26 cellular contexts compared by ENCODE assay signal in genomic region chr3:70501596-70501995, GRCh38.
"Had no signal": no experiment of that assay in that cellular context is flagged by ENCODE, and none has a peak within 500 bp of the region (broad histone marks: within the 10 kb centered on the region; RNA-seq: fewer than 3 reads in every experiment).

No MANE protein-coding gene starts in this region.

- H3K36me3 Mint-ChIP-seq: brain; naive thymus-derived CD4-positive, alpha-beta T cell had no signal

- H3K27me3 ChIP-seq: left lung, upper lobe of left lung had no signal

- H3K27ac Mint-ChIP-seq: activated CD8-positive, alpha-beta T cell treated with anti-CD3 and anti-CD28 coated beads, Interleukin-2, amount 10 ng/mL, durations not matched to agents 7 days and 5 days; activated naive CD4-positive, alpha-beta T cell treated with anti-CD3 and anti-CD28 coated beads, Interleukin-2, amount 50 U/mL, for 24 hours; activated T-helper 1 cell treated with anti-CD3 and anti-CD28 coated beads, Interleukin-12 subunit alpha, Interleukin-12 subunit beta, Interleukin-2, Interleukin-4 antibody, amounts not matched to agents 30 ng/mL and 10 ng/mL and 1 ng/mL, durations not matched to agents 14 hours and 24 hours and 36 hours; brain; effector memory CD8-positive, alpha-beta T cell; naive thymus-derived CD4-positive, alpha-beta T cell had no signal

- H3K4me3 ChIP-seq: left lung, lung, thoracic aorta, upper lobe of left lung had no signal

- DNase-seq: activated CD4-positive, alpha-beta T cell treated with anti-CD3 and anti-CD28 coated beads for 1 hour; activated CD4-positive, alpha-beta T cell treated with anti-CD3 and anti-CD28 coated beads, Interleukin-2, amount 50 U/mL, for 1 hour; activated CD8-positive, alpha-beta T cell treated with anti-CD3 and anti-CD28 coated beads, Interleukin-2, amount 10 ng/mL, durations not matched to agents 7 days and 5 days; activated gamma-delta T cell; aorta; caudate nucleus; dermis blood vessel endothelial cell; effector memory CD8-positive, alpha-beta T cell; foreskin melanocyte; hippocampal formation; kidney glomerular epithelial cell; left lung; naive thymus-derived CD4-positive, alpha-beta T cell; occipital lobe; small intestine; stimulated activated naive CD4-positive, alpha-beta T cell; upper lobe of left lung; WERI-Rb-1 had no signal

- H3K36me3 ChIP-seq: left lung, thoracic aorta, upper lobe of left lung, WERI-Rb-1 had no signal

- H3K9me3 Mint-ChIP-seq: activated T-helper 1 cell treated with anti-CD3 and anti-CD28 coated beads, Interleukin-12 subunit alpha, Interleukin-12 subunit beta, Interleukin-2, Interleukin-4 antibody, amounts not matched to agents 30 ng/mL and 10 ng/mL and 1 ng/mL, durations not matched to agents 14 hours and 24 hours and 36 hours; effector memory CD8-positive, alpha-beta T cell; naive thymus-derived CD4-positive, alpha-beta T cell; neural crest cell had no signal

- H3K9me3 ChIP-seq: left lung, thoracic aorta, upper lobe of left lung had no signal

- ATAC-seq: activated CD8-positive, alpha-beta T cell treated with anti-CD3 and anti-CD28 coated beads, Interleukin-2, amount 10 ng/mL, durations not matched to agents 7 days and 5 days; effector memory CD8-positive, alpha-beta T cell; esophagus mucosa; left lung; naive thymus-derived CD4-positive, alpha-beta T cell; sciatic nerve had no signal

- H3K27ac ChIP-seq: left lung, thoracic aorta, upper lobe of left lung, WERI-Rb-1 had no signal

- H3K4me3 Mint-ChIP-seq: activated CD8-positive, alpha-beta T cell treated with anti-CD3 and anti-CD28 coated beads, Interleukin-2, amount 10 ng/mL, durations not matched to agents 7 days and 5 days; activated naive CD4-positive, alpha-beta T cell treated with anti-CD3 and anti-CD28 coated beads, Interleukin-2, amount 50 U/mL, for 24 hours; activated T-helper 1 cell treated with anti-CD3 and anti-CD28 coated beads, Interleukin-12 subunit alpha, Interleukin-12 subunit beta, Interleukin-2, Interleukin-4 antibody, amounts not matched to agents 30 ng/mL and 10 ng/mL and 1 ng/mL, durations not matched to agents 14 hours and 24 hours and 36 hours; brain; effector memory CD8-positive, alpha-beta T cell; naive thymus-derived CD4-positive, alpha-beta T cell; neural crest cell had no signal

- H3K4me1 Mint-ChIP-seq: activated naive CD4-positive, alpha-beta T cell treated with anti-CD3 and anti-CD28 coated beads, Interleukin-2, amount 50 U/mL, for 24 hours; brain; neural crest cell had no signal

- H3K4me1 ChIP-seq: left lung, upper lobe of left lung had no signal
